In genomic region chr10:6410830-6411229, GRCh38 we compare ENCODE assay signal across 16 cellular contexts.
DNase-seq lines count a peak whose midpoint lies in the region; TF ChIP-seq lines count a peak whose summit lies in the region.
"Had no signal": no experiment of that assay in that cellular context is flagged by ENCODE, and none has a peak within 500 bp of the region (broad histone marks: within the 10 kb centered on the region; RNA-seq: fewer than 3 reads in every experiment).

No MANE protein-coding gene starts in this region.

- no peak overlapping the region for H3K4me3 ChIP-seq in Peyer's patch
- no peak overlapping the region for H3K4me3 ChIP-seq in spleen
- H3K4me3 ChIP-seq: cardiac muscle cell had no signal

- 89 to 96% (median 92%) methylated on average over 15 of the region's 15 CpGs for WGBS in spleen, 5 donors

- no peak overlapping the region for H3K4me3 Mint-ChIP-seq in T-helper 1 cell treated with Interleukin-12 subunit alpha and Interleukin-12 subunit beta and Interleukin-4 antibody, amounts not matched to agents 30 μg/mL and 1 μg/mL, for 36 hours
- peak overlapping the region in 3 of 5 donors; percentile 79 to 90 (median 90) for H3K4me3 Mint-ChIP-seq in immature natural killer cell

- H3K4me1 ChIP-seq in Peyer's patch (peaks cover 0 to 16% (median 0%) of the 10 kb centered on the region in 4 donors), spleen (peaks cover 0 to 43% (median 15%) of the 10 kb centered on the region in 6 donors)

- no peak for DNase-seq in T-helper 1 cell
- DNase-seq in Peyer's patch = no peak
- DNase-seq in immature natural killer cell = no peak
- DNase-seq in spleen = no peak
- DNase-seq in mucosa of gallbladder (ENCODE audit: low spot score) = no peak
- no peak for DNase-seq in NAMALWA (ENCODE audit: low spot score)
- DNase-seq in NCI-H1092 treated with DMSO at 0.1 percent for 48 hours (lab: John Stamatoyannopoulos, UW) = no peak
- DNase-seq: GF-D8, Karpas-422, NCI-H1048, NCI-H2081, NCI-H510A, RPMI8226 had no signal

- peak overlapping the region; percentile 96 for H3K27ac Mint-ChIP-seq in T-helper 1 cell treated with Interleukin-12 subunit alpha and Interleukin-12 subunit beta and Interleukin-4 antibody, amounts not matched to agents 30 μg/mL and 1 μg/mL, for 36 hours
- peak overlapping the region; percentile 92 to 99 (median 98) for H3K27ac Mint-ChIP-seq in immature natural killer cell

- peaks cover 30% of the 10 kb centered on the region for H3K4me1 Mint-ChIP-seq in T-helper 1 cell treated with Interleukin-12 subunit alpha and Interleukin-12 subunit beta and Interleukin-4 antibody, amounts not matched to agents 30 μg/mL and 1 μg/mL, for 36 hours (ENCODE audit: low read depth)
- peaks cover 31 to 32% of the 10 kb centered on the region in 2 donors for H3K4me1 Mint-ChIP-seq in immature natural killer cell

- H3K36me3 Mint-ChIP-seq in T-helper 1 cell treated with Interleukin-12 subunit alpha and Interleukin-12 subunit beta and Interleukin-4 antibody, amounts not matched to agents 30 μg/mL and 1 μg/mL, for 36 hours (ENCODE audit: low read depth) = peaks cover 12% of the 10 kb centered on the region
- peaks cover 0 to 3% (median 3%) of the 10 kb centered on the region in 3 donors for H3K36me3 Mint-ChIP-seq in immature natural killer cell

- H3K36me3 ChIP-seq in Peyer's patch (no peaks in the 10 kb centered on the region), spleen (no peaks in the 10 kb centered on the region)
- H3K36me3 ChIP-seq: cardiac muscle cell had no signal

- intact Hi-C loops in spleen (cut with DNase I; ENCODE audit: low total_unique reads) = no loop called here

- TF ChIP-seq CTCF in Peyer's patch (IDR thresholded peaks at IDR 0.05) (no peak), spleen (IDR thresholded peaks at IDR 0.05 in 8 of 11, conservative IDR thresholded peaks at IDR 0.05 in 3 of 11) (no peak)

- H3K9me3 Mint-ChIP-seq in T-helper 1 cell treated with Interleukin-12 subunit alpha and Interleukin-12 subunit beta and Interleukin-4 antibody, amounts not matched to agents 30 μg/mL and 1 μg/mL, for 36 hours = no peaks in the 10 kb centered on the region
- H3K9me3 Mint-ChIP-seq in immature natural killer cell = no peaks in the 10 kb centered on the region

- H3K9me3 ChIP-seq in Peyer's patch = no peaks in the 10 kb centered on the region
- no peaks in the 10 kb centered on the region for H3K9me3 ChIP-seq in spleen

- TF ChIP-seq POLR2A in Peyer's patch (IDR thresholded peaks at IDR 0.05) (no peak), spleen (IDR thresholded peaks at IDR 0.05) (no peak)

- H3K27me3 ChIP-seq in Peyer's patch (no peaks in the 10 kb centered on the region), spleen (replicated peaks in 1 of 7) (no peaks in the 10 kb centered on the region)
- H3K27me3 ChIP-seq: cardiac muscle cell had no signal

- H3K27me3 Mint-ChIP-seq in T-helper 1 cell treated with Interleukin-12 subunit alpha and Interleukin-12 subunit beta and Interleukin-4 antibody, amounts not matched to agents 30 μg/mL and 1 μg/mL, for 36 hours (ENCODE audit: low read depth) = no peaks in the 10 kb centered on the region
- H3K27me3 Mint-ChIP-seq in immature natural killer cell (ENCODE audit: low read depth in 3 of 3) = peaks cover 0 to 8% (median 5%) of the 10 kb centered on the region in 3 donors

- H3K27ac ChIP-seq in Peyer's patch = peak overlapping the region in 3 of 4 donors; percentile 56 to 71 (median 65)
- H3K27ac ChIP-seq in spleen = peak overlapping the region in 5 of 8 donors; percentile 28 to 82 (median 72)
- H3K27ac ChIP-seq: 22Rv1, cardiac muscle cell had no signal
